In genomic region chr2:169584005-169584877, GRCh38 we compare ENCODE assay signal across 8 cellular contexts. TPM values are rescaled to one million over a fixed set of nuclear protein-coding genes. Genes with fewer than 3 reads are reported as not detected.
A peak's percentile ranks its signal among the peaks of the same experiment; 100 is the strongest.
DNase-seq lines count a peak whose midpoint lies in the region; FAIRE-seq and TF ChIP-seq lines count a peak whose summit lies in the region.

Gene PPIG, plus strand, starts transcription at chr2:169584351. Its CDS starts 19,691 bp downstream, at chr2:169604042.

- H2BK120ac ChIP-seq in neuronal stem cell (ENCODE audit: low read depth, low read length): no peak within 1 kb of the TSS

- DNase-seq in ELR (ENCODE audit: low read depth): peak; percentile 93
- peak; percentile 86 for DNase-seq in H7
- peak; percentile 91 for DNase-seq in M059J (ENCODE audit: low read depth)
- DNase-seq in SJCRH30: peak; percentile 90 to 93
- DNase-seq in activated naive CD4-positive, alpha-beta T cell (lab: John Stamatoyannopoulos, UW): peak; percentile 60 to 73 (median 66)
- peak; percentile 71 to 89 for DNase-seq in frontal cortex (ENCODE audit: low spot score in 2 of 2)
- DNase-seq in neuronal stem cell (ENCODE audit: low spot score): peak; percentile 72

- H2BK5ac ChIP-seq in neuronal stem cell (ENCODE audit: low read length): peak within 1 kb of the TSS; percentile 43

- H4K8ac ChIP-seq in neuronal stem cell (ENCODE audit: low read depth, low read length): no peak within 1 kb of the TSS

- H3K9me3 ChIP-seq in SJCRH30 (replicated peaks) (peaks cover 5% of the 10 kb centered on the region; the same call in 1 of the 2 replicates), neuronal stem cell (replicated peaks in 1 of 2; ENCODE audit: control insufficient read depth in 2 of 2, insufficient read depth in 1 of 2, low read depth in 1 of 2, low read length in 2 of 2) (peaks cover 2 to 20% of the 10 kb centered on the region in 2 donors)

- no CpG with 5 or more reads among the region's 49 CpGs for WGBS in neuronal stem cell (ENCODE audit: extremely low coverage in 2 of 2, insufficient read length in 2 of 2, insufficient replicate concordance in 1 of 2), 2 donors

- no peak within 1 kb of the TSS for H2AK5ac ChIP-seq in neuronal stem cell (ENCODE audit: low read depth, low read length)

- H3K36me3 ChIP-seq in H7 (replicated peaks; ENCODE audit: control insufficient read depth, insufficient read depth, low read length): no peaks in the 10 kb centered on the region
- H3K36me3 ChIP-seq in SJCRH30: no peaks in the 10 kb centered on the region
- peaks cover 0 to 15% of the 10 kb centered on the region in 2 donors for H3K36me3 ChIP-seq in neuronal stem cell (replicated peaks in 1 of 2; ENCODE audit: control insufficient read depth in 2 of 2, insufficient read depth in 2 of 2, low read length in 2 of 2)

- H3K27me3 ChIP-seq in H7 (ENCODE audit: control insufficient read depth, insufficient read depth, low read length) (no peaks in the 10 kb centered on the region), SJCRH30 (no peaks in the 10 kb centered on the region), neuronal stem cell (ENCODE audit: control insufficient read depth in 3 of 3, insufficient read depth in 3 of 3, low read depth in 1 of 3, low read length in 3 of 3) (no peaks in the 10 kb centered on the region)

- H2BK12ac ChIP-seq in neuronal stem cell (ENCODE audit: low read length): no peak within 1 kb of the TSS

- no peak within 1 kb of the TSS for H3K14ac ChIP-seq in neuronal stem cell (ENCODE audit: low read length)

- H3K4me3 ChIP-seq in H7 (ENCODE audit: insufficient read depth, low read depth, low read length) (peak within 1 kb of the TSS; percentile 84), SJCRH30 (peak within 1 kb of the TSS; percentile 87), neuronal stem cell (ENCODE audit: low read length in 2 of 2) (peak within 1 kb of the TSS; percentile 86 to 95)

- no peak for TF ChIP-seq CTCF in subcutaneous adipose tissue (IDR thresholded peaks at IDR 0.05; ENCODE audit: low read depth)

- peak within 1 kb of the TSS; percentile 61 for H3K4ac ChIP-seq in neuronal stem cell (ENCODE audit: low read length)

- FAIRE-seq in frontal cortex (lab: Jason Lieb, UNC): no peak

- peak within 1 kb of the TSS; percentile 84 for H2AFZ ChIP-seq in neuronal stem cell (ENCODE audit: low read length)

- H3K18ac ChIP-seq in neuronal stem cell (ENCODE audit: low read length): peak within 1 kb of the TSS; percentile 89

- H3K23ac ChIP-seq in neuronal stem cell (ENCODE audit: low read depth, low read length, poor library complexity): peak within 1 kb of the TSS; percentile 35

- peaks cover 2% of the 10 kb centered on the region for H3K79me1 ChIP-seq in neuronal stem cell (ENCODE audit: low read depth, low read length)

- peak within 1 kb of the TSS; percentile 97 for H3K9ac ChIP-seq in neuronal stem cell (ENCODE audit: low read depth, low read length, poor library complexity)

- H3K4me2 ChIP-seq in neuronal stem cell (ENCODE audit: insufficient read depth, low read length, poor library complexity, severe bottlenecking): peak within 1 kb of the TSS; percentile 93

- H4K91ac ChIP-seq in neuronal stem cell (ENCODE audit: low read depth, low read length, poor library complexity): peak within 1 kb of the TSS; percentile 61

- no peak within 1 kb of the TSS for H2BK15ac ChIP-seq in neuronal stem cell (ENCODE audit: low read length)

- H3K27ac ChIP-seq in SJCRH30 (peak within 1 kb of the TSS; percentile 94), neuronal stem cell (replicated peaks; ENCODE audit: low read length) (peak within 1 kb of the TSS; percentile 85)

- H3K4me1 ChIP-seq in SJCRH30 (no peaks in the 10 kb centered on the region), neuronal stem cell (ENCODE audit: control insufficient read depth in 2 of 2, insufficient read depth in 1 of 2, low read depth in 1 of 2, low read length in 2 of 2) (peaks cover 0 to 7% of the 10 kb centered on the region in 2 donors)

RNA-seq across cellular contexts. Expression of gene PPIG, which starts in this region (rescaled TPM):
- 25.6 and 44.8 TPM in 2 replicates for total RNA-seq in H7 (2014; rRNA removed; shearing (Covaris generic))
- total RNA-seq in M059J (2014; rRNA removed; shearing (Covaris generic)): 20.2 and 27.3 TPM in 2 replicates
- total RNA-seq in SJCRH30 (2014; rRNA removed; shearing (Covaris generic)): 41.1 and 56.2 TPM in 2 replicates
- total RNA-seq in frontal cortex (43.6 TPM), subcutaneous adipose tissue (10 to 100 TPM; 38.8 to 45.0 (median 43.0) TPM)
- polyA plus RNA-seq in neuronal stem cell (2013, experiment 1 of 2): 131 TPM
- polyA plus RNA-seq in neuronal stem cell (2013, experiment 2 of 2): 135 TPM

Comparison
In these comparisons a context has a peak if more than half of its experiments do, and no peak if none do; other contexts are left out.
1. Peak in every context shown above with its lines: DNase-seq, H3K4me3 ChIP-seq and H3K27ac ChIP-seq.